In genomic region chr2:241150660-241151530, GRCh38 we compare ENCODE assay signal across 6 cellular contexts. TPM values are rescaled to one million over a fixed set of nuclear protein-coding genes. Genes with fewer than 3 reads are reported as not detected.
DNase-seq lines count a peak whose midpoint lies in the region; ATAC-seq and TF ChIP-seq lines count a peak whose summit lies in the region.

No MANE protein-coding gene starts in this region.

- intact Hi-C loops in dorsolateral prefrontal cortex (cut with DNase I): loop anchor here (1.0 to 10.0 kb wide), 5 partner anchors 49 to 164 kb away; partner anchors contain the start of genes HDLBP (in 2 of the 2), SEPTIN2 (in 2 of the 2) and MTERF4 (in 1 of the 2)

- DNase-seq in LHCN-M2 (ENCODE audit: low read depth) (peak; percentile 45), dorsolateral prefrontal cortex (peak in 7 of 10 donors; percentile 25 to 68 (median 52)), COLO668 (lab: John Stamatoyannopoulos, UW; ENCODE audit: unreplicated experiment) (no peak), kidney glomerular epithelial cell (lab: John Stamatoyannopoulos, UW) (no peak)

- H3K4me2 ChIP-seq in parathyroid adenoma (ENCODE audit: low read length): peak overlapping the region; percentile 80

- peaks cover 14% of the 10 kb centered on the region for H3K4me1 ChIP-seq in parathyroid adenoma

- peak in 2 of 56 donors; percentile 2 for TF ChIP-seq CTCF in dorsolateral prefrontal cortex (IDR thresholded peaks at IDR 0.05 in 54 of 56, conservative IDR thresholded peaks at IDR 0.05 in 2 of 56; ENCODE audit: low read depth in 1 of 56, partially characterized antibody in 56 of 56)
- no peak for TF ChIP-seq CTCF in parathyroid adenoma (IDR thresholded peaks at IDR 0.05)

- H3K27me3 ChIP-seq in dorsolateral prefrontal cortex (no peaks in the 10 kb centered on the region), parathyroid adenoma (ENCODE audit: control insufficient read depth, insufficient read depth, low read length) (no peaks in the 10 kb centered on the region)

- H3K79me2 ChIP-seq in parathyroid adenoma: peaks cover 5% of the 10 kb centered on the region

- no peak overlapping the region for H3K9ac ChIP-seq in parathyroid adenoma

- H3K36me3 ChIP-seq in parathyroid adenoma (ENCODE audit: control insufficient read depth, insufficient read depth, low read length): no peaks in the 10 kb centered on the region

- no peaks in the 10 kb centered on the region for H3K9me3 ChIP-seq in parathyroid adenoma (ENCODE audit: control insufficient read depth, low read length)

- H3K4me3 ChIP-seq in dorsolateral prefrontal cortex (peak overlapping the region; percentile 76 to 100 (median 97)), parathyroid adenoma (ENCODE audit: low read depth, low read length) (peak overlapping the region; percentile 83)

- peak overlapping the region; percentile 98 for H2AFZ ChIP-seq in parathyroid adenoma

- peak overlapping the region in 57 of 59 donors; percentile 43 to 97 (median 88) for H3K27ac ChIP-seq in dorsolateral prefrontal cortex
- no peak overlapping the region for H3K27ac ChIP-seq in parathyroid adenoma

- no peak for ATAC-seq in HG02885 (IDR thresholded peaks at IDR 0.05; ENCODE audit: poor library complexity, unreplicated experiment)

RNA-seq across cellular contexts. Expression of gene PPP1R7, which starts 0.6 kb away (rescaled TPM):
- total RNA-seq in LHCN-M2 (2014; rRNA removed): 95.0 and 110 TPM in 2 replicates
- 168 TPM for polyA plus RNA-seq in LHCN-M2 (2012)
- 100 to 1,000 TPM in 59 of 120 experiments, 10 to 100 TPM in 61; 55.3 to 138 (median 99.6) TPM for total RNA-seq in dorsolateral prefrontal cortex

RNA-seq across cellular contexts. Expression of gene PASK, which starts 1.6 kb away (rescaled TPM):
- total RNA-seq in LHCN-M2 (2014; rRNA removed) (8.3 and 8.5 TPM in 2 replicates), dorsolateral prefrontal cortex (10 to 100 TPM; 11.9 to 65.1 (median 31.2) TPM)
- 3.3 TPM for polyA plus RNA-seq in LHCN-M2 (2012)

RNA-seq across cellular contexts. Expression of gene ANO7, which starts 37.6 kb away (rescaled TPM):
- total RNA-seq in LHCN-M2 (2014; rRNA removed): 0.29 and 1.6 TPM in 2 replicates
- 1.5 TPM for polyA plus RNA-seq in LHCN-M2 (2012)
- 10 to 100 TPM in 10 of 120 experiments, 1 to 10 TPM in 110; 1.8 to 24.3 (median 6.2) TPM for total RNA-seq in dorsolateral prefrontal cortex

RNA-seq across cellular contexts. Expression of gene MTERF4, which starts 48.8 kb away (rescaled TPM):
- total RNA-seq in LHCN-M2 (2014; rRNA removed) (24.3 and 34.1 TPM in 2 replicates), dorsolateral prefrontal cortex (10 to 100 TPM; 34.2 to 84.6 (median 58.4) TPM)
- 18.8 TPM for polyA plus RNA-seq in LHCN-M2 (2012)

Comparison
In these comparisons a context has a peak if more than half of its experiments do, and no peak if none do; other contexts are left out.
1. DNase-seq: peak in LHCN-M2 (single experiment) and dorsolateral prefrontal cortex (7 of 10); none in COLO668 (single experiment) and kidney glomerular epithelial cell (single experiment).